In genomic region chr10:79390551-79391229, GRCh38 we compare ENCODE assay signal across 12 cellular contexts. TPM values are rescaled to one million over a fixed set of nuclear protein-coding genes. Genes with fewer than 3 reads are reported as not detected.
DNase-seq lines count a peak whose midpoint lies in the region; ATAC-seq and TF ChIP-seq lines count a peak whose summit lies in the region.
"Had no signal": no experiment of that assay in that cellular context is flagged by ENCODE, and none has a peak within 500 bp of the region (broad histone marks: within the 10 kb centered on the region; RNA-seq: fewer than 3 reads in every experiment).

No MANE protein-coding gene starts in this region.

- ATAC-seq in GM19463 (IDR thresholded peaks at IDR 0.05; ENCODE audit: unreplicated experiment), result peak; percentile 58
- no peak for ATAC-seq in GM21723 (IDR thresholded peaks at IDR 0.05; ENCODE audit: unreplicated experiment)
- ATAC-seq: activated naive CD4-positive, alpha-beta T cell treated with anti-CD3 and anti-CD28 coated beads, Interleukin-2, amount 50 U/mL, for 72 hours had no signal

- no peaks in the 10 kb centered on the region for H3K27me3 Mint-ChIP-seq in chondrocyte (ENCODE audit: low read depth)
- H3K27me3 Mint-ChIP-seq: CD4-positive, CD25-positive, alpha-beta regulatory T cell had no signal

- H3K27ac ChIP-seq in AG04450 (ENCODE audit: low read depth, low read length) (peak overlapping the region; percentile 52), muscle layer of colon (ENCODE audit: low read depth, low read length) (peak overlapping the region; percentile 83)

- peaks cover 67% of the 10 kb centered on the region for H3K4me1 ChIP-seq in muscle layer of colon (ENCODE audit: insufficient read depth, low read length)

- H3K27ac Mint-ChIP-seq in chondrocyte (ENCODE audit: unreplicated experiment), result no peak overlapping the region
- H3K27ac Mint-ChIP-seq: activated naive CD4-positive, alpha-beta T cell treated with anti-CD3 and anti-CD28 coated beads, Interleukin-2, amount 50 U/mL, for 72 hours; CD4-positive, CD25-positive, alpha-beta regulatory T cell had no signal

- DNase-seq in AG04450 (ENCODE audit: low read depth, low spot score) (no peak), chondrocyte (ENCODE audit: low spot score) (peak; percentile 84), hippocampal formation (lab: John Stamatoyannopoulos, UW) (no peak), NCI-H2171 (lab: John Stamatoyannopoulos, UW) (no peak), NCI-H1417 (lab: John Stamatoyannopoulos, UW) (no peak)
- DNase-seq: CD4-positive, CD25-positive, alpha-beta regulatory T cell; glutamatergic neuron; NCI-H1105 had no signal

- no peak overlapping the region for H3K9ac ChIP-seq in muscle layer of colon (ENCODE audit: low read length)

- H3K4me3 ChIP-seq in AG04450 (ENCODE audit: low read depth, low read length) (no peak overlapping the region), muscle layer of colon (ENCODE audit: low read depth in 1 of 2, low read length in 2 of 2) (no peak overlapping the region)

- 0 out of 2 replicates have a peak, but pooled peaks have one; percentile 21 for TF ChIP-seq CTCF in AG04450 (IDR thresholded peaks at IDR 0.05; ENCODE audit: low read depth, low read length)
- no peak for TF ChIP-seq CTCF in chondrocyte (IDR thresholded peaks at IDR 0.05)

- POLR2A ChIA-PET in AG04450 (lab: Yijun Ruan, JAX), result interaction anchor here (1.0 to 1.6 kb wide), 2 partner anchors 9 to 55 kb away, joined by 3 read pairs; partner anchors contain the start of gene ZCCHC24

- H3K36me3 Mint-ChIP-seq in chondrocyte (ENCODE audit: low read depth), result peaks cover 10% of the 10 kb centered on the region
- H3K36me3 Mint-ChIP-seq: activated naive CD4-positive, alpha-beta T cell treated with anti-CD3 and anti-CD28 coated beads, Interleukin-2, amount 50 U/mL, for 72 hours; CD4-positive, CD25-positive, alpha-beta regulatory T cell had no signal

- peaks cover 49% of the 10 kb centered on the region for H3K36me3 ChIP-seq in muscle layer of colon (ENCODE audit: insufficient read depth, low read length)

- CTCF ChIA-PET in AG04450 (lab: Charles Lee), result interaction anchor here (1.0 to 1.5 kb wide), 2 partner anchors 10 to 97 kb away, joined by 3 to 4 read pairs; no protein-coding TSS in a partner anchor

- H3K4me1 Mint-ChIP-seq in chondrocyte (ENCODE audit: low read depth), result no peaks in the 10 kb centered on the region

- no peak overlapping the region for H3K4me3 Mint-ChIP-seq in chondrocyte (ENCODE audit: unreplicated experiment)

- H3K9me3 Mint-ChIP-seq in chondrocyte (ENCODE audit: low read depth), result no peaks in the 10 kb centered on the region
- H3K9me3 Mint-ChIP-seq: activated naive CD4-positive, alpha-beta T cell treated with anti-CD3 and anti-CD28 coated beads, Interleukin-2, amount 50 U/mL, for 72 hours; CD4-positive, CD25-positive, alpha-beta regulatory T cell had no signal

- H3K9me3 ChIP-seq in AG04450 (ENCODE audit: control insufficient read depth, insufficient read depth, low read length) (no peaks in the 10 kb centered on the region; the same call in 1 of the 2 replicates), muscle layer of colon (ENCODE audit: low read length) (no peaks in the 10 kb centered on the region)

- no peaks in the 10 kb centered on the region for H3K27me3 ChIP-seq in AG04450 (ENCODE audit: control insufficient read depth, insufficient read depth, low read length)
- H3K27me3 ChIP-seq in muscle layer of colon (ENCODE audit: control insufficient read depth in 1 of 2, insufficient read depth in 2 of 2, low read length in 2 of 2), result no peaks in the 10 kb centered on the region

RNA-seq across cellular contexts. Expression of gene PPIF, which starts 43.4 kb away (rescaled TPM):
- polyA plus RNA-seq in AG04450 (2011; rRNA removed), result 68.6 and 77.2 TPM in 2 replicates
- polyA minus RNA-seq in AG04450 (2011; rRNA and poly(A)+ RNA removed), result 50.0 and 81.1 TPM in 2 replicates
- 11.0 to 16.2 TPM (median 15.2 TPM) in 3 replicates for total RNA-seq in chondrocyte

RNA-seq across cellular contexts. Expression of gene ZCCHC24, which starts 54.7 kb away (rescaled TPM):
- polyA plus RNA-seq in AG04450 (2011; rRNA removed), result 37.4 and 46.0 TPM in 2 replicates
- 53.8 and 66.8 TPM in 2 replicates for polyA minus RNA-seq in AG04450 (2011; rRNA and poly(A)+ RNA removed)
- 37.4 to 45.1 TPM (median 43.8 TPM) in 3 replicates for total RNA-seq in chondrocyte
